In the genomic region with DNA sequence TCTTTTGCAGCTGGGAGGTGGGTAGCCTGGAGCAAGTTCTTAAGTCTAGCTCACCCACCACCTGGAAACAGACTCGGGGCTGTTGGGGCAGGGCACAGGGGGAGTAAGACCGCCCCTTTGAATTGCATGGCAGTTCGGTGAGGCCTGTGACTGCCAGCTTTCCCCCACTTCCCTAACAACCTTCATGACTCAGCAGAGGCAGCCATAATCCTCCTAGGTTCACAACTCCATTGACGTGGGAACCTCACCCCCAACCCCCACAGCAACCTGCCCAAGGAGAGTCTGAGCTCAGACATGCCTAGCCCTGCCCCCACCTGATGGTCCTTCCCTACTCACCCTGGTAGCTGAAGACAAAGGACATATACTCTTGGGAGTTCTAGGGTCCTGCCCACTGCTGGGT, we compare ENCODE assay signal across 28 cellular contexts.
"Had no signal": no experiment of that assay in that cellular context is flagged by ENCODE, and none has a peak within 500 bp of the region (broad histone marks: within the 10 kb centered on the region; RNA-seq: fewer than 3 reads in every experiment).

No MANE protein-coding gene starts in this region.

- H3K4me3 Mint-ChIP-seq: activated CD4-positive, alpha-beta memory T cell treated with anti-CD3 and anti-CD28 coated beads, Interleukin-2, amount 10 ng/mL, durations not matched to agents 7 days and 5 days; activated CD4-positive, alpha-beta T cell treated with anti-CD3 and anti-CD28 coated beads for 36 hours; activated naive CD4-positive, alpha-beta T cell treated with anti-CD3 and anti-CD28 coated beads, Interleukin-2, amount 10 ng/mL, durations not matched to agents 7 days and 5 days; T-cell had no signal

- H3K27ac Mint-ChIP-seq: activated CD4-positive, alpha-beta memory T cell treated with anti-CD3 and anti-CD28 coated beads, Interleukin-2, amount 10 ng/mL, durations not matched to agents 7 days and 5 days; activated CD4-positive, alpha-beta T cell treated with anti-CD3 and anti-CD28 coated beads for 36 hours; activated naive CD4-positive, alpha-beta T cell treated with anti-CD3 and anti-CD28 coated beads, Interleukin-2, amount 10 ng/mL, durations not matched to agents 7 days and 5 days; activated T-helper 2 cell treated with anti-CD3 and anti-CD28 coated beads, Interferon-gamma antibody, Interleukin-2, Interleukin-4, amounts not matched to agents 10 μg/mL and 5 μg/mL and 100 μg/mL, durations not matched to agents 14 hours and 24 hours and 36 hours had no signal

- H3K27me3 Mint-ChIP-seq: activated CD4-positive, alpha-beta memory T cell treated with anti-CD3 and anti-CD28 coated beads, Interleukin-2, amount 10 ng/mL, durations not matched to agents 7 days and 5 days; activated CD4-positive, alpha-beta T cell treated with anti-CD3 and anti-CD28 coated beads for 36 hours; activated naive CD4-positive, alpha-beta T cell treated with anti-CD3 and anti-CD28 coated beads, Interleukin-2, amount 10 ng/mL, durations not matched to agents 7 days and 5 days; T-cell had no signal

- ATAC-seq: activated CD4-positive, alpha-beta T cell treated with anti-CD3 and anti-CD28 coated beads for 36 hours; body of pancreas; T-cell had no signal

- H3K36me3 ChIP-seq: ascending aorta had no signal

- H3K9me3 Mint-ChIP-seq: activated T-helper 2 cell treated with anti-CD3 and anti-CD28 coated beads, Interferon-gamma antibody, Interleukin-2, Interleukin-4, amounts not matched to agents 10 μg/mL and 5 μg/mL and 100 μg/mL, durations not matched to agents 14 hours and 24 hours and 36 hours had no signal

- H3K4me2 ChIP-seq: KMS-11 had no signal

- H3K9me3 ChIP-seq: ascending aorta, body of pancreas had no signal

- DNase-seq: activated CD4-positive, alpha-beta memory T cell treated with anti-CD3 and anti-CD28 coated beads, Interleukin-2, amount 10 ng/mL, durations not matched to agents 7 days and 5 days; activated CD4-positive, alpha-beta T cell treated with anti-CD3 and anti-CD28 coated beads for 36 hours; activated CD4-positive, alpha-beta T cell treated with anti-CD3 and anti-CD28 coated beads, Interleukin-2, amount 50 U/mL, for 1 hour; activated gamma-delta T cell treated with Interleukin-2 at 50 U/mL for 16 hours; activated naive CD4-positive, alpha-beta T cell treated with anti-CD3 and anti-CD28 coated beads, Interleukin-2, amount 10 ng/mL, durations not matched to agents 7 days and 5 days; activated T-cell treated with anti-CD3 and anti-CD28 coated beads for 4 hours; activated T-cell treated with anti-CD3 and anti-CD28 coated beads, Interleukin-2, amount 50 U/mL, for 48 hours; amniotic stem cell; body of pancreas; central memory CD4-positive, alpha-beta T cell; NCI-H1092; NCI-H1417; NCI-H1694; NCI-H2029; NCI-H2107; NCI-H2171 treated with DMSO at 0.1 percent for 48 hours; NCI-H226; NCI-H526; NCI-H82; NK-92 treated with Interleukin-12 subunit alpha and Interleukin-12 subunit beta, amount 100 ng/mL, for 24 hours; OCI-M1; SHP77 treated with DMSO at 0.1 percent for 48 hours; T-cell; T-helper 2 cell; T1000 had no signal

- H3K27ac ChIP-seq: ascending aorta, body of pancreas, KMS-11 had no signal

- H3K27me3 ChIP-seq: ascending aorta, body of pancreas had no signal

- H3K4me3 ChIP-seq: ascending aorta, body of pancreas had no signal

- H3K4me1 Mint-ChIP-seq: activated CD4-positive, alpha-beta memory T cell treated with anti-CD3 and anti-CD28 coated beads, Interleukin-2, amount 10 ng/mL, durations not matched to agents 7 days and 5 days had no signal

- H3K4me1 ChIP-seq: ascending aorta, body of pancreas had no signal

- H3K9ac ChIP-seq: KMS-11 had no signal
